ENCODE assay signal across 24 cellular contexts in the genomic region with DNA sequence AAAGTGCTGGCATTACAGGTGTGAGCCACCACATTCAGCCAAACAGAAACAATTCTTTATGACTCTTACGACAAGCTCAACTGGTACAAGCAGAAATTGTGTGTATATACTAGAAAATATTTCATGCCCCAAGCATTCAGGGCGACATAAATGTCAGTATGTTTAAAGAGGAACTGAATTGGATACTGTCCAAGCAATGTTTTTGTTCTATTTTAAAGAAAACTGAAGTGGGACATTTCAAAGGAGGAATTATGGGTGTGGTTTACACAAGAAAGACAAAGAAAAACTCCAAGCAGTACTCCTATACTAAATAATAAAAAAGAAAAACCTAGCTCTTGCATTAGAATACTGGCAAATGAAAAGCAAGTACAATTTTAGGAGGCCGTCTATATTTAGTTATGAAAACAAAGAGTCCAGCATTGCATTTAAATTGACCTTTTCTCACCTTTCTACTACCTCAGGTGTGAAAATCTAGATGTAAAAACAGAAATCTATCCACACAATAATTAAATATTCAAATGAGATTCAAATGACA. TPM values are rescaled to one million over a fixed set of nuclear protein-coding genes. Genes with fewer than 3 reads are reported as not detected.
A peak's percentile ranks its signal among the peaks of the same experiment; 100 is the strongest.
DNase-seq lines count a peak whose midpoint lies in the region; ATAC-seq and TF ChIP-seq lines count a peak whose summit lies in the region.
"Had no signal": no experiment of that assay in that cellular context is flagged by ENCODE, and none has a peak within 500 bp of the region (broad histone marks: within the 10 kb centered on the region; RNA-seq: fewer than 3 reads in every experiment).

No MANE protein-coding gene starts in this region.

- H3K4me1 ChIP-seq in HAP-1 (peaks cover 37% of the 10 kb centered on the region), sigmoid colon (peaks cover 0 to 96% (median 87%) of the 10 kb centered on the region in 4 donors)

- in situ Hi-C loops in HAP-1 (cut with MboI; ENCODE audit: low sequenced_read_pairs), result no loop called here

- H3K9me3 ChIP-seq in HAP-1 (no peaks in the 10 kb centered on the region), sigmoid colon (no peaks in the 10 kb centered on the region)
- H3K9me3 ChIP-seq: esophagus squamous epithelium, psoas muscle, transverse colon had no signal

- no peaks in the 10 kb centered on the region for H3K9me3 Mint-ChIP-seq in dendritic cell treated with granulocyte-macrophage colony-stimulating factor and Interleukin-4, amounts not matched to agents 40 ng/mL and 50 ng/mL, for 4 days
- H3K9me3 Mint-ChIP-seq: activated naive CD8-positive, alpha-beta T cell treated with anti-CD3 and anti-CD28 coated beads, Interleukin-2, amount 10 ng/mL, durations not matched to agents 7 days and 5 days; activated T-helper 2 cell treated with anti-CD3 and anti-CD28 coated beads, Interferon-gamma antibody, Interleukin-2, Interleukin-4, amounts not matched to agents 10 μg/mL and 5 μg/mL and 100 μg/mL, durations not matched to agents 14 hours and 24 hours and 36 hours had no signal

- no peak for ATAC-seq in GM18519 (IDR thresholded peaks at IDR 0.05; ENCODE audit: low FRiP score, unreplicated experiment)
- ATAC-seq: stimulated activated naive CD8-positive, alpha-beta T cell treated with anti-CD3 and anti-CD28 coated beads, Interleukin-15, Interleukin-2, amounts not matched to agents 100 U/mL and 50 U/mL, for 24 hours had no signal

- WGBS in sigmoid colon, 2 donors, result 68 to 71% methylated on average over 3 of the region's 3 CpGs

- no peak for TF ChIP-seq POLR2A in sigmoid colon (IDR thresholded peaks at IDR 0.05)

- H3K27ac ChIP-seq in sigmoid colon, result peak overlapping the region in 3 of 4 donors; percentile 18 to 49 (median 47)
- H3K27ac ChIP-seq: brain microvascular endothelial cell, psoas muscle had no signal

- H3K36me3 Mint-ChIP-seq in dendritic cell treated with granulocyte-macrophage colony-stimulating factor and Interleukin-4, amounts not matched to agents 40 ng/mL and 50 ng/mL, for 4 days (ENCODE audit: low read depth), result peaks cover 15% of the 10 kb centered on the region

- peak overlapping the region; percentile 70 for H3K27ac Mint-ChIP-seq in dendritic cell treated with granulocyte-macrophage colony-stimulating factor and Interleukin-4, amounts not matched to agents 40 ng/mL and 50 ng/mL, for 4 days
- H3K27ac Mint-ChIP-seq: activated naive CD8-positive, alpha-beta T cell treated with anti-CD3 and anti-CD28 coated beads, Interleukin-2, amount 10 ng/mL, durations not matched to agents 7 days and 5 days; activated T-helper 2 cell treated with anti-CD3 and anti-CD28 coated beads, Interferon-gamma antibody, Interleukin-2, Interleukin-4, amounts not matched to agents 10 μg/mL and 5 μg/mL and 100 μg/mL, durations not matched to agents 14 hours and 24 hours and 36 hours had no signal

- H3K4me1 Mint-ChIP-seq in dendritic cell treated with granulocyte-macrophage colony-stimulating factor and Interleukin-4, amounts not matched to agents 40 ng/mL and 50 ng/mL, for 4 days (ENCODE audit: low read depth), result peaks cover 56% of the 10 kb centered on the region

- H3K27me3 Mint-ChIP-seq in dendritic cell treated with granulocyte-macrophage colony-stimulating factor and Interleukin-4, amounts not matched to agents 40 ng/mL and 50 ng/mL, for 4 days, result no peaks in the 10 kb centered on the region
- H3K27me3 Mint-ChIP-seq: activated naive CD8-positive, alpha-beta T cell treated with anti-CD3 and anti-CD28 coated beads, Interleukin-2, amount 10 ng/mL, durations not matched to agents 7 days and 5 days had no signal

- no peak overlapping the region for H3K4me3 Mint-ChIP-seq in dendritic cell treated with granulocyte-macrophage colony-stimulating factor and Interleukin-4, amounts not matched to agents 40 ng/mL and 50 ng/mL, for 4 days
- H3K4me3 Mint-ChIP-seq: activated naive CD8-positive, alpha-beta T cell treated with anti-CD3 and anti-CD28 coated beads, Interleukin-2, amount 10 ng/mL, durations not matched to agents 7 days and 5 days had no signal

- DNase-seq in HAP-1 (ENCODE audit: low spot score in 2 of 2) (peak; percentile 23 to 93), NOMO-1 treated with DMSO at 0.1 percent for 48 hours (lab: John Stamatoyannopoulos, UW; ENCODE audit: unreplicated experiment) (peak; percentile 27), sigmoid colon (no peak), GM20000 (ENCODE audit: low spot score) (no peak), middle frontal gyrus (ENCODE audit: extremely low spot score, low spot score) (no peak)
- DNase-seq: activated CD4-positive, alpha-beta T cell treated with anti-CD3 and anti-CD28 coated beads for 4 hours; activated naive CD8-positive, alpha-beta T cell treated with anti-CD3 and anti-CD28 coated beads, Interleukin-2, amount 10 ng/mL, durations not matched to agents 7 days and 5 days; brain microvascular endothelial cell; esophagus squamous epithelium; glutamatergic neuron; left colon; midbrain; NCI-H1436 treated with DMSO at 0.1 percent for 48 hours; OCI-M1; psoas muscle; SHP77; stimulated activated CD4-positive, alpha-beta T cell treated with anti-CD3 and anti-CD28 coated beads, Interleukin-4, amount 100 ng/mL, for 1 hour; stimulated activated naive CD8-positive, alpha-beta T cell treated with anti-CD3 and anti-CD28 coated beads, Interleukin-15, Interleukin-2, amounts not matched to agents 100 U/mL and 50 U/mL, for 24 hours; T-helper 1 cell; transverse colon had no signal

- no peaks in the 10 kb centered on the region for H3K27me3 ChIP-seq in HAP-1 (ENCODE audit: low read depth)
- H3K27me3 ChIP-seq in sigmoid colon, result no peaks in the 10 kb centered on the region
- H3K27me3 ChIP-seq: brain microvascular endothelial cell, esophagus squamous epithelium, transverse colon had no signal

- TF ChIP-seq CTCF in sigmoid colon (IDR thresholded peaks at IDR 0.05), result no peak
- no peak for TF ChIP-seq CTCF in GM20000 (IDR thresholded peaks at IDR 0.05; ENCODE audit: extremely low read depth, missing control alignments)

- H3K36me3 ChIP-seq in HAP-1 (replicated peaks) (no peaks in the 10 kb centered on the region), sigmoid colon (no peaks in the 10 kb centered on the region)
- H3K36me3 ChIP-seq: brain microvascular endothelial cell, esophagus squamous epithelium, transverse colon had no signal

- H3K4me3 ChIP-seq in HAP-1, result no peak overlapping the region
- no peak overlapping the region for H3K4me3 ChIP-seq in sigmoid colon
- H3K4me3 ChIP-seq: esophagus squamous epithelium, psoas muscle, skin epidermis, transverse colon had no signal

- TF ChIP-seq EP300 in sigmoid colon (IDR thresholded peaks at IDR 0.05), result no peak

- intact Hi-C loops in dendritic cell treated with granulocyte-macrophage colony-stimulating factor and Interleukin-4, amounts not matched to agents 40 ng/mL and 50 ng/mL, for 4 days (cut with micrococcal nuclease), result loop anchor here (2.0 kb wide), 2 partner anchors 13 to 49 kb away; a partner anchor contains a TSS
- intact Hi-C loops in sigmoid colon (cut with DNase I), result loop anchor here (5.0 kb wide), 1 partner anchor 46 kb away; no protein-coding TSS in a partner anchor

RNA-seq across cellular contexts. Expression of a gene that starts 48.9 kb away (rescaled TPM):
- 100 to 1,000 TPM; 326 to 528 (median 393) TPM for total RNA-seq in sigmoid colon
- polyA plus RNA-seq in sigmoid colon, result 10 to 100 TPM; 11.4 to 24.4 (median 12.0) TPM

Comparison
In these comparisons a context has a peak if more than half of its experiments do, and no peak if none do; other contexts are left out.
1. DNase-seq: peak in HAP-1 (2 of 2) and NOMO-1 treated with DMSO at 0.1 percent for 48 hours (single experiment); none in sigmoid colon (single experiment), GM20000 (single experiment) and middle frontal gyrus (single experiment).